12 cellular contexts compared by ENCODE assay signal in genomic region chr16:84993926-84994325, GRCh38. TPM values are rescaled to one million over a fixed set of nuclear protein-coding genes. Genes with fewer than 3 reads are reported as not detected.
DNase-seq lines count a peak whose midpoint lies in the region; TF ChIP-seq lines count a peak whose summit lies in the region.
"Had no signal": no experiment of that assay in that cellular context is flagged by ENCODE, and none has a peak within 500 bp of the region (broad histone marks: within the 10 kb centered on the region; RNA-seq: fewer than 3 reads in every experiment).

No MANE protein-coding gene starts in this region.

- H3K4me1 Mint-ChIP-seq in dendritic cell treated with granulocyte-macrophage colony-stimulating factor and Interleukin-4, amounts not matched to agents 40 ng/mL and 50 ng/mL, for 4 days (ENCODE audit: low read depth) = peaks cover 70% of the 10 kb centered on the region
- peaks cover 11% of the 10 kb centered on the region for H3K4me1 Mint-ChIP-seq in neural progenitor cell
- H3K4me1 Mint-ChIP-seq in activated naive CD4-positive, alpha-beta T cell treated with anti-CD3 and anti-CD28 coated beads for 36 hours (ENCODE audit: low read depth) = peaks cover 15% of the 10 kb centered on the region

- no peaks in the 10 kb centered on the region for H3F3A ChIP-seq in neural progenitor cell (ENCODE audit: low read depth)

- H3K4me3 Mint-ChIP-seq in dendritic cell treated with granulocyte-macrophage colony-stimulating factor and Interleukin-4, amounts not matched to agents 40 ng/mL and 50 ng/mL, for 4 days = no peak overlapping the region
- no peak overlapping the region for H3K4me3 Mint-ChIP-seq in neural progenitor cell
- H3K4me3 Mint-ChIP-seq in activated naive CD4-positive, alpha-beta T cell treated with anti-CD3 and anti-CD28 coated beads for 36 hours = no peak overlapping the region
- H3K4me3 Mint-ChIP-seq: activated T-helper 17 cell treated with anti-CD3 and anti-CD28 coated beads, Interleukin-2, amount 50 U/mL, for 72 hours; naive thymus-derived CD8-positive, alpha-beta T cell had no signal

- H3K4me3 ChIP-seq in NT2/D1 (ENCODE audit: insufficient read length, low read depth) (no peak overlapping the region), neural progenitor cell (no peak overlapping the region), tibial nerve (no peak overlapping the region)

- H3K4me1 ChIP-seq in NT2/D1 (ENCODE audit: insufficient read depth, insufficient read length) (peaks cover 19% of the 10 kb centered on the region), neural progenitor cell (no peaks in the 10 kb centered on the region), tibial nerve (peaks cover 0 to 52% (median 32%) of the 10 kb centered on the region in 4 donors)

- H3K27me3 ChIP-seq in NT2/D1 (ENCODE audit: insufficient read depth, insufficient read length) = no peaks in the 10 kb centered on the region
- no peaks in the 10 kb centered on the region for H3K27me3 ChIP-seq in neural progenitor cell
- H3K27me3 ChIP-seq in tibial nerve = no peaks in the 10 kb centered on the region

- no peaks in the 10 kb centered on the region for H3K9me3 Mint-ChIP-seq in dendritic cell treated with granulocyte-macrophage colony-stimulating factor and Interleukin-4, amounts not matched to agents 40 ng/mL and 50 ng/mL, for 4 days
- H3K9me3 Mint-ChIP-seq in neural progenitor cell = no peaks in the 10 kb centered on the region
- H3K9me3 Mint-ChIP-seq in activated naive CD4-positive, alpha-beta T cell treated with anti-CD3 and anti-CD28 coated beads for 36 hours = no peaks in the 10 kb centered on the region
- H3K9me3 Mint-ChIP-seq: activated T-helper 17 cell treated with anti-CD3 and anti-CD28 coated beads, Interleukin-2, amount 50 U/mL, for 72 hours; naive thymus-derived CD8-positive, alpha-beta T cell had no signal

- H3K36me3 ChIP-seq in NT2/D1 (ENCODE audit: insufficient read depth, insufficient read length, low read length) (peaks cover 67% of the 10 kb centered on the region), neural progenitor cell (no peaks in the 10 kb centered on the region), tibial nerve (peaks cover 6 to 40% (median 10%) of the 10 kb centered on the region in 3 donors)

- H3K27ac ChIP-seq in neural progenitor cell (no peak overlapping the region), tibial nerve (peak overlapping the region; percentile 35 to 94 (median 86))
- H3K27ac ChIP-seq: WERI-Rb-1 had no signal

- CTCF ChIA-PET in activated naive CD4-positive, alpha-beta T cell treated with anti-CD3 and anti-CD28 coated beads for 36 hours (lab: Charles Lee) = no interaction called here

- no peak for TF ChIP-seq POLR2A in tibial nerve (IDR thresholded peaks at IDR 0.05)

- peak overlapping the region; percentile 96 for H3K27ac Mint-ChIP-seq in dendritic cell treated with granulocyte-macrophage colony-stimulating factor and Interleukin-4, amounts not matched to agents 40 ng/mL and 50 ng/mL, for 4 days
- peak overlapping the region; percentile 85 for H3K27ac Mint-ChIP-seq in neural progenitor cell
- no peak overlapping the region for H3K27ac Mint-ChIP-seq in activated naive CD4-positive, alpha-beta T cell treated with anti-CD3 and anti-CD28 coated beads for 36 hours
- H3K27ac Mint-ChIP-seq: activated T-helper 17 cell treated with anti-CD3 and anti-CD28 coated beads, Interleukin-2, amount 50 U/mL, for 72 hours had no signal

- H3K4me2 ChIP-seq in neural progenitor cell = no peak overlapping the region

- H3K79me2 ChIP-seq in neural progenitor cell (ENCODE audit: low read depth) = peaks cover 29% of the 10 kb centered on the region

- DNase-seq in NT2/D1 (ENCODE audit: low read depth, low spot score) (no peak), neural progenitor cell (ENCODE audit: low spot score) (no peak), tibial nerve (ENCODE audit: low spot score in 2 of 2) (no peak), kidney glomerular epithelial cell (lab: John Stamatoyannopoulos, UW) (no peak), NCI-H146 (lab: John Stamatoyannopoulos, UW) (no peak)
- no peak for DNase-seq in activated naive CD4-positive, alpha-beta T cell treated with anti-CD3 and anti-CD28 coated beads for 36 hours
- DNase-seq: naive thymus-derived CD8-positive, alpha-beta T cell; NCI-H2227 treated with DMSO at 0.1 percent for 48 hours; Right ventricle myocardium superior; WERI-Rb-1 had no signal

- peaks cover 95% of the 10 kb centered on the region for H3K36me3 Mint-ChIP-seq in dendritic cell treated with granulocyte-macrophage colony-stimulating factor and Interleukin-4, amounts not matched to agents 40 ng/mL and 50 ng/mL, for 4 days (ENCODE audit: low read depth)
- peaks cover 28% of the 10 kb centered on the region for H3K36me3 Mint-ChIP-seq in neural progenitor cell
- peaks cover 24% of the 10 kb centered on the region for H3K36me3 Mint-ChIP-seq in activated naive CD4-positive, alpha-beta T cell treated with anti-CD3 and anti-CD28 coated beads for 36 hours (ENCODE audit: low read depth)

- H3K9me3 ChIP-seq in NT2/D1 (ENCODE audit: insufficient read depth, low read length) (no peaks in the 10 kb centered on the region), neural progenitor cell (ENCODE audit: low read depth) (no peaks in the 10 kb centered on the region), tibial nerve (no peaks in the 10 kb centered on the region)

- H3K9ac ChIP-seq in NT2/D1 (ENCODE audit: insufficient read length, low read depth) (peak overlapping the region; percentile 15), neural progenitor cell (no peak overlapping the region)

- no peak overlapping the region for H2AFZ ChIP-seq in neural progenitor cell (replicated peaks)

- TF ChIP-seq CTCF in neural progenitor cell (IDR thresholded peaks at IDR 0.05) (no peak), tibial nerve (IDR thresholded peaks at IDR 0.05) (no peak)

- H4K20me1 ChIP-seq in neural progenitor cell (ENCODE audit: low read depth) = peaks cover 21% of the 10 kb centered on the region

- WGBS in tibial nerve, 2 donors = 90 to 97% methylated on average over 7 to 8 of the region's 8 CpGs

- intact Hi-C loops in dendritic cell treated with granulocyte-macrophage colony-stimulating factor and Interleukin-4, amounts not matched to agents 40 ng/mL and 50 ng/mL, for 4 days (cut with micrococcal nuclease) = loop anchor here (1.0 kb wide), 1 partner anchor 9 kb away; no protein-coding TSS in a partner anchor
- intact Hi-C loops in activated naive CD4-positive, alpha-beta T cell treated with anti-CD3 and anti-CD28 coated beads for 36 hours (cut with micrococcal nuclease) = no loop called here

- TF ChIP-seq EP300 in tibial nerve (IDR thresholded peaks at IDR 0.05) = no peak

- H3K27me3 Mint-ChIP-seq in dendritic cell treated with granulocyte-macrophage colony-stimulating factor and Interleukin-4, amounts not matched to agents 40 ng/mL and 50 ng/mL, for 4 days = no peaks in the 10 kb centered on the region
- H3K27me3 Mint-ChIP-seq in neural progenitor cell (ENCODE audit: insufficient read depth, low read depth) = peaks cover 3% of the 10 kb centered on the region
- no peaks in the 10 kb centered on the region for H3K27me3 Mint-ChIP-seq in activated naive CD4-positive, alpha-beta T cell treated with anti-CD3 and anti-CD28 coated beads for 36 hours (ENCODE audit: low read depth)
- H3K27me3 Mint-ChIP-seq: activated T-helper 17 cell treated with anti-CD3 and anti-CD28 coated beads, Interleukin-2, amount 50 U/mL, for 72 hours; naive thymus-derived CD8-positive, alpha-beta T cell had no signal

RNA-seq across cellular contexts. Expression of gene ZDHHC7, which starts 17.4 kb away (rescaled TPM):
- total RNA-seq in neural progenitor cell (ENCODE audit: low replicate concordance) (53.3 and 57.0 TPM in 2 replicates), tibial nerve (10 to 100 TPM; 58.1 to 75.6 (median 62.6) TPM)
- 10 to 100 TPM; 16.6 to 17.9 TPM for total RNA-seq in activated naive CD4-positive, alpha-beta T cell treated with anti-CD3 and anti-CD28 coated beads for 36 hours

RNA-seq across cellular contexts. Expression of gene KIAA0513, which starts 33.7 kb away (rescaled TPM):
- 6.1 and 9.0 TPM in 2 replicates for total RNA-seq in neural progenitor cell (ENCODE audit: low replicate concordance)
- total RNA-seq in tibial nerve = 10 to 100 TPM in 1 of 4 donors, 1 to 10 TPM in 3; 6.9 to 13.8 (median 8.1) TPM
- total RNA-seq in activated naive CD4-positive, alpha-beta T cell treated with anti-CD3 and anti-CD28 coated beads for 36 hours = 1 to 10 TPM; 9.7 to 9.8 TPM
